In the genomic region with DNA sequence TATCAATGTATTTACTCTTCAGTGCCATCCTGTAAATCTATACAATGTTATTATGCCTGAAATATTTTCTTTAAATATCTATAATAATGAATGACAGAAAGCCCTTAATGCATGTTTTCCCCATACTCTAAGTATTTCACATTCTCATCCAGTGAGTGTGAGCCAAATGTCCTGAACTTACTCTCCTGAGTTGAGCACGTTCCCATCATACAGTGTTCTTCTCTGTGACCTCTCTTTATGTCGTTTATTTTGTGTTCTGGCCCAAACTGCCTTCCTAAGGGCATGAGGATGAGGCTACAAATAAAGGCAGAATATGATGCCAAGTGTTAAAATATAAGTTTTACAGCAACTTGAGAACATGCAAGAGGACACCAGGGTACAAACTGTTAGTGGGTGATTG, we compare ENCODE assay signal across 1 cellular context.
TF ChIP-seq lines count a peak whose summit lies in the region.

No MANE protein-coding gene starts in this region.

TF ChIP-seq in A549, 52 proteins besides CTCF, POLR2A, EP300 and RAD21 (continued from another document):
- TF ChIP-seq POLR2AphosphoS2 (conservative IDR thresholded peaks at IDR 0.05; ENCODE audit: low read length) (no peak), NR3C1 (IDR thresholded peaks at IDR 0.05) (no peak), ZC3H11A (IDR thresholded peaks at IDR 0.05) (no peak), NPAS2 (CRISPR knock-in tag; IDR thresholded peaks at IDR 0.05; ENCODE audit: borderline replicate concordance) (no peak), RCOR1 (IDR thresholded peaks at IDR 0.05; ENCODE audit: low read depth, low read length) (no peak), FOSB (CRISPR knock-in tag; IDR thresholded peaks at IDR 0.05) (no peak), CBX2 (IDR thresholded peaks at IDR 0.05; ENCODE audit: borderline replicate concordance, low read depth) (no peak), BHLHE40 (IDR thresholded peaks at IDR 0.05; ENCODE audit: low read depth, low read length) (no peak)
- TF ChIP-seq, protein P1, sequence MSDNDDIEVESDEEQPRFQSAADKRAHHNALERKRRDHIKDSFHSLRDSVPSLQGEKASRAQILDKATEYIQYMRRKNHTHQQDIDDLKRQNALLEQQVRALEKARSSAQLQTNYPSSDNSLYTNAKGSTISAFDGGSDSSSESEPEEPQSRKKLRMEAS (IDR thresholded peaks at IDR 0.05) = no peak
